1 cellular context compared by ENCODE assay signal in genomic region chr6:122735618-122736017, GRCh38.
TF ChIP-seq lines count a peak whose summit lies in the region.

No MANE protein-coding gene starts in this region.

TF ChIP-seq in GM23338, 12 proteins besides CTCF, POLR2A, EP300 and RAD21 (continued from another document):
- TF ChIP-seq ZNF462 (CRISPR knock-in tag; IDR thresholded peaks at IDR 0.05) (no peak), ETS1 (IDR thresholded peaks at IDR 0.05) (no peak), EZH2phosphoT487 (IDR thresholded peaks at IDR 0.05; ENCODE audit: unreplicated experiment) (no peak), CREB1 (CRISPR knock-in tag; IDR thresholded peaks at IDR 0.05; ENCODE audit: low read depth) (no peak), POLR2AphosphoS5 (IDR thresholded peaks at IDR 0.05; ENCODE audit: low read depth) (no peak), ZNF114 (CRISPR knock-in tag; IDR thresholded peaks at IDR 0.05) (no peak)
